Comparison of ENCODE assay signal across 8 cellular contexts in the genomic region with DNA sequence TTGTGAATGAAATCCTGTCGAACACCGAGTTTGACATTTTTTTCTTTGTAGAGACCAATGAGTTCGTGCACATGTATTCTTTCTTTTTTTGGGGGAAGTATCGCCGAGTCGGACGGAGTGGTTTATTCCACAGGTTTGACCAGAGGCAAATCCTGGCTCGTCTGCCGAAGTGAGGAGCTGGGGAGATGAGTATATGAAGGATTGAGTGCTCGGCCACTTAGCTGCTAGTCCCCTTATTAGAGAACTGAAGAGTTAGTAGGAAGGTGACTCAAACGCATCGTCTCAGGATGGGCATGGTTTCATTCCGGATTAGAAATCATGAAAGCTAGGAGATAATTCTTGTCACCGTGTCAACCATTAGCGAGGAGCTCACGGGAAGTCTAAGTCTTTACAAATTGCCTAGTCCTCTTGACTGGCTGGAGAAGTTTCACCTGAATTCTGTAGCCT.
DNase-seq lines count a peak whose midpoint lies in the region; ATAC-seq and TF ChIP-seq lines count a peak whose summit lies in the region.

No MANE protein-coding gene starts in this region.

- H3K4me1 ChIP-seq in tibial nerve = peaks cover 0 to 26% (median 17%) of the 10 kb centered on the region in 4 donors

- peaks cover 0 to under 1% (median 0%) of the 10 kb centered on the region in 4 donors for H3K9me3 ChIP-seq in tibial nerve

- H3K4me1 Mint-ChIP-seq in activated CD4-positive, alpha-beta T cell treated with anti-CD3 and anti-CD28 coated beads, Interleukin-2, amount 10 ng/mL, durations not matched to agents 24 days and 14 days = peaks cover 10% of the 10 kb centered on the region

- H3K4me3 ChIP-seq in WI38 (ENCODE audit: low read depth, low read length) = peak overlapping the region; percentile 63
- H3K4me3 ChIP-seq in tibial nerve = peak overlapping the region; percentile 30 to 71 (median 59)

- H3K4me3 Mint-ChIP-seq in activated CD4-positive, alpha-beta T cell treated with anti-CD3 and anti-CD28 coated beads, Interleukin-2, amount 10 ng/mL, durations not matched to agents 24 days and 14 days = peak overlapping the region; percentile 42

- TF ChIP-seq POLR2A in tibial nerve (IDR thresholded peaks at IDR 0.05) = no peak

- peaks cover 4% of the 10 kb centered on the region for H3K9me3 Mint-ChIP-seq in activated CD4-positive, alpha-beta T cell treated with anti-CD3 and anti-CD28 coated beads, Interleukin-2, amount 10 ng/mL, durations not matched to agents 24 days and 14 days

- intact Hi-C loops in activated CD4-positive, alpha-beta T cell treated with anti-CD3 and anti-CD28 coated beads, Interleukin-2, amount 10 ng/mL, durations not matched to agents 24 days and 14 days (cut with micrococcal nuclease) = loop anchor here (10.0 kb wide), 1 partner anchor 1414 kb away; a partner anchor contains a TSS

- DNase-seq in activated CD4-positive, alpha-beta T cell treated with anti-CD3 and anti-CD28 coated beads, Interleukin-2, amount 10 ng/mL, durations not matched to agents 24 days and 14 days = no peak
- DNase-seq in activated CD4-positive, alpha-beta T cell treated with anti-CD3 and anti-CD28 coated beads, Interleukin-2, amount 50 U/mL, for 1 hour = no peak
- peak; percentile 13 for DNase-seq in inferior parietal cortex (ENCODE audit: extremely low spot score)
- DNase-seq in tibial nerve (ENCODE audit: low spot score in 2 of 2) = no peak
- DNase-seq in NOMO-1 treated with DMSO at 0.1 percent for 48 hours (lab: John Stamatoyannopoulos, UW; ENCODE audit: unreplicated experiment) = no peak
- no peak for DNase-seq in activated effector memory CD4-positive, alpha-beta T cell treated with Interleukin-2 at 50 U/mL for 16 hours

- no peaks in the 10 kb centered on the region for H3K36me3 ChIP-seq in tibial nerve

- peaks cover 0 to 21% of the 10 kb centered on the region in 2 donors for H3K27me3 ChIP-seq in tibial nerve

- peaks cover 50% of the 10 kb centered on the region for H3K27me3 Mint-ChIP-seq in activated CD4-positive, alpha-beta T cell treated with anti-CD3 and anti-CD28 coated beads, Interleukin-2, amount 10 ng/mL, durations not matched to agents 24 days and 14 days

- H3K36me3 Mint-ChIP-seq in activated CD4-positive, alpha-beta T cell treated with anti-CD3 and anti-CD28 coated beads, Interleukin-2, amount 10 ng/mL, durations not matched to agents 24 days and 14 days (ENCODE audit: low read depth) = no peaks in the 10 kb centered on the region

- no peak overlapping the region for H3K27ac Mint-ChIP-seq in activated CD4-positive, alpha-beta T cell treated with anti-CD3 and anti-CD28 coated beads, Interleukin-2, amount 10 ng/mL, durations not matched to agents 24 days and 14 days

- 7 to 10% methylated on average over 16 of the region's 16 CpGs for WGBS in tibial nerve, 2 donors

- H3K27ac ChIP-seq in tibial nerve = peak overlapping the region in 1 of 4 donors; percentile 57

- TF ChIP-seq CTCF in WI38 (IDR thresholded peaks at IDR 0.05; ENCODE audit: low read depth, low read length) (no peak), tibial nerve (IDR thresholded peaks at IDR 0.05) (no peak)

- no peak for TF ChIP-seq EP300 in tibial nerve (IDR thresholded peaks at IDR 0.05)

- ATAC-seq in HG03025 (IDR thresholded peaks at IDR 0.05; ENCODE audit: low FRiP score, unreplicated experiment) = peak; percentile 24
